In the genomic region with DNA sequence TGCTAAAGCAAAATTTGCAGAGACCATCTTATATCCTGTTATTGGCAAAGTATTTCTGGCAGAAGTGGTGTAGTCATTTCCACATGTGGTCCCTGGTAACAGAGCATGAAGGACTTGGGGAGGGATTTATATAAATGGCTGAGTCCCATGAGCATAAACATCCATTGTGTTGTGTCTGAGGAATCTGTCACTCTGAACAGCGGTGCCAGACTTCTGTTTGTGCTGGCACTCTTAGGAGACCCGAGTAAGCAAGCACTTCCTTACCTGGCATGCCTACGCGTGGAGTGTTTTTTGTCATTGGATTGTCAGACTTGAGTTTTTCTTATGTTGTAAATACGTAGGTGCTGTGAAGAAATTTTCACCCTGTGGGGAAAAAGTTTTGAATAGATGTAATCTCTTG, we compare ENCODE assay signal across 17 cellular contexts.
DNase-seq lines count a peak whose midpoint lies in the region; ATAC-seq and TF ChIP-seq lines count a peak whose summit lies in the region.
"Had no signal": no experiment of that assay in that cellular context is flagged by ENCODE, and none has a peak within 500 bp of the region (broad histone marks: within the 10 kb centered on the region; RNA-seq: fewer than 3 reads in every experiment).

No MANE protein-coding gene starts in this region.

- H3K9me3 ChIP-seq in CD4-positive, CD25-positive, alpha-beta regulatory T cell (ENCODE audit: control insufficient read depth in 2 of 2, low read length in 2 of 2), result no peaks in the 10 kb centered on the region
- H3K9me3 ChIP-seq in psoas muscle, result no peaks in the 10 kb centered on the region
- H3K9me3 ChIP-seq: adrenal gland, Peyer's patch, stomach had no signal

- peak overlapping the region; percentile 33 to 82 (median 60) for H3K27ac Mint-ChIP-seq in CD4-positive, CD25-positive, alpha-beta regulatory T cell
- H3K27ac Mint-ChIP-seq in chondrocyte (ENCODE audit: unreplicated experiment), result peak overlapping the region; percentile 30
- H3K27ac Mint-ChIP-seq in activated CD4-positive, alpha-beta memory T cell treated with anti-CD3 and anti-CD28 coated beads for 36 hours, result no peak overlapping the region
- H3K27ac Mint-ChIP-seq: activated T-helper 1 cell treated with anti-CD3 and anti-CD28 coated beads, Interleukin-12 subunit alpha, Interleukin-12 subunit beta, Interleukin-2, Interleukin-4 antibody, amounts not matched to agents 30 ng/mL and 10 ng/mL and 1 ng/mL, durations not matched to agents 14 hours and 24 hours and 36 hours; WTC11 had no signal

- no peak for ATAC-seq in CD4-positive, CD25-positive, alpha-beta regulatory T cell (ENCODE audit: low read depth in 2 of 2)
- ATAC-seq in left cardiac atrium, result peak; percentile 64 to 68
- ATAC-seq in psoas muscle, result peak; percentile 40 to 62 (median 52)
- ATAC-seq in GM21825 (IDR thresholded peaks at IDR 0.05; ENCODE audit: unreplicated experiment), result no peak
- ATAC-seq: left colon; naive thymus-derived CD4-positive, alpha-beta T cell; WTC11 had no signal

- 20 to 26% (median 24%) methylated on average over 5 of the region's 5 CpGs for WGBS in psoas muscle, 3 donors

- POLR2A ChIA-PET in activated CD4-positive, alpha-beta memory T cell treated with anti-CD3 and anti-CD28 coated beads for 36 hours (lab: Charles Lee), result no interaction called here

- no peak overlapping the region for H3K4me3 Mint-ChIP-seq in CD4-positive, CD25-positive, alpha-beta regulatory T cell
- no peak overlapping the region for H3K4me3 Mint-ChIP-seq in chondrocyte (ENCODE audit: unreplicated experiment)
- no peak overlapping the region for H3K4me3 Mint-ChIP-seq in activated CD4-positive, alpha-beta memory T cell treated with anti-CD3 and anti-CD28 coated beads for 36 hours
- H3K4me3 Mint-ChIP-seq: activated T-helper 1 cell treated with anti-CD3 and anti-CD28 coated beads, Interleukin-12 subunit alpha, Interleukin-12 subunit beta, Interleukin-2, Interleukin-4 antibody, amounts not matched to agents 30 ng/mL and 10 ng/mL and 1 ng/mL, durations not matched to agents 14 hours and 24 hours and 36 hours; naive thymus-derived CD4-positive, alpha-beta T cell; WTC11 had no signal

- no peaks in the 10 kb centered on the region for H3K36me3 ChIP-seq in CD4-positive, CD25-positive, alpha-beta regulatory T cell (ENCODE audit: control insufficient read depth, insufficient read depth, low read length)
- no peaks in the 10 kb centered on the region for H3K36me3 ChIP-seq in psoas muscle (ENCODE audit: insufficient read depth in 1 of 2, low read depth in 1 of 2)
- H3K36me3 ChIP-seq: adrenal gland, Peyer's patch, stomach had no signal

- no peaks in the 10 kb centered on the region for H3K27me3 Mint-ChIP-seq in CD4-positive, CD25-positive, alpha-beta regulatory T cell
- no peaks in the 10 kb centered on the region for H3K27me3 Mint-ChIP-seq in chondrocyte (ENCODE audit: low read depth)
- no peaks in the 10 kb centered on the region for H3K27me3 Mint-ChIP-seq in activated CD4-positive, alpha-beta memory T cell treated with anti-CD3 and anti-CD28 coated beads for 36 hours
- H3K27me3 Mint-ChIP-seq: naive thymus-derived CD4-positive, alpha-beta T cell had no signal

- DNase-seq in CD4-positive, CD25-positive, alpha-beta regulatory T cell, result no peak
- no peak for DNase-seq in chondrocyte (ENCODE audit: low spot score)
- peak; percentile 44 for DNase-seq in left cardiac atrium
- DNase-seq in psoas muscle, result no peak
- DNase-seq in SKM-1 treated with dmso at 0.1 percent for 144 hours (lab: John Stamatoyannopoulos, UW; ENCODE audit: unreplicated experiment), result no peak
- no peak for DNase-seq in activated CD4-positive, alpha-beta memory T cell treated with anti-CD3 and anti-CD28 coated beads for 36 hours
- DNase-seq in T-helper 2 cell, result no peak
- DNase-seq: adrenal gland; left colon; naive thymus-derived CD4-positive, alpha-beta T cell; NCI-H2171; NCI-H82; Peyer's patch; stomach had no signal

- no peaks in the 10 kb centered on the region for H3K36me3 Mint-ChIP-seq in CD4-positive, CD25-positive, alpha-beta regulatory T cell
- peaks cover 2% of the 10 kb centered on the region for H3K36me3 Mint-ChIP-seq in chondrocyte (ENCODE audit: low read depth)
- no peaks in the 10 kb centered on the region for H3K36me3 Mint-ChIP-seq in activated CD4-positive, alpha-beta memory T cell treated with anti-CD3 and anti-CD28 coated beads for 36 hours
- H3K36me3 Mint-ChIP-seq: naive thymus-derived CD4-positive, alpha-beta T cell; WTC11 had no signal

- H3K4me1 ChIP-seq in CD4-positive, CD25-positive, alpha-beta regulatory T cell (ENCODE audit: control insufficient read depth, insufficient read depth, low read length, poor library complexity, severe bottlenecking), result no peaks in the 10 kb centered on the region
- peaks cover 42% of the 10 kb centered on the region for H3K4me1 ChIP-seq in psoas muscle
- H3K4me1 ChIP-seq: Peyer's patch had no signal

- no peak overlapping the region for H3K4me3 ChIP-seq in CD4-positive, CD25-positive, alpha-beta regulatory T cell (ENCODE audit: low read depth, low read length)
- H3K4me3 ChIP-seq in psoas muscle, result no peak overlapping the region
- H3K4me3 ChIP-seq: adrenal gland, Peyer's patch, stomach had no signal

- peaks cover 0 to 5% (median 2%) of the 10 kb centered on the region in 4 donors for H3K4me1 Mint-ChIP-seq in CD4-positive, CD25-positive, alpha-beta regulatory T cell
- peaks cover 40% of the 10 kb centered on the region for H3K4me1 Mint-ChIP-seq in chondrocyte (ENCODE audit: low read depth)
- H3K4me1 Mint-ChIP-seq in activated CD4-positive, alpha-beta memory T cell treated with anti-CD3 and anti-CD28 coated beads for 36 hours (ENCODE audit: low read depth), result no peaks in the 10 kb centered on the region

- intact Hi-C loops in left cardiac atrium (cut with DNase I) (no loop called here), psoas muscle (cut with DNase I) (no loop called here)
- intact Hi-C loops in activated CD4-positive, alpha-beta memory T cell treated with anti-CD3 and anti-CD28 coated beads for 36 hours (cut with micrococcal nuclease), result no loop called here

- TF ChIP-seq CTCF in chondrocyte (IDR thresholded peaks at IDR 0.05) (no peak), psoas muscle (IDR thresholded peaks at IDR 0.05) (no peak)

- H3K27me3 ChIP-seq in CD4-positive, CD25-positive, alpha-beta regulatory T cell (ENCODE audit: control insufficient read depth, insufficient read depth, low read length), result no peaks in the 10 kb centered on the region
- no peaks in the 10 kb centered on the region for H3K27me3 ChIP-seq in psoas muscle (ENCODE audit: insufficient read depth in 3 of 3, low read length in 2 of 3)
- H3K27me3 ChIP-seq: adrenal gland, Peyer's patch, stomach had no signal

- no peak overlapping the region for H3K27ac ChIP-seq in CD4-positive, CD25-positive, alpha-beta regulatory T cell (ENCODE audit: insufficient read depth, low read length, poor library complexity, severe bottlenecking)
- peak overlapping the region; percentile 51 for H3K27ac ChIP-seq in psoas muscle
- H3K27ac ChIP-seq: adrenal gland, Peyer's patch, stomach had no signal

- CTCF ChIA-PET in activated CD4-positive, alpha-beta memory T cell treated with anti-CD3 and anti-CD28 coated beads for 36 hours (lab: Charles Lee), result no interaction called here

- H3K9me3 Mint-ChIP-seq in CD4-positive, CD25-positive, alpha-beta regulatory T cell, result peaks cover 0 to 2% (median 0%) of the 10 kb centered on the region in 7 donors
- no peaks in the 10 kb centered on the region for H3K9me3 Mint-ChIP-seq in chondrocyte (ENCODE audit: low read depth)
- no peaks in the 10 kb centered on the region for H3K9me3 Mint-ChIP-seq in activated CD4-positive, alpha-beta memory T cell treated with anti-CD3 and anti-CD28 coated beads for 36 hours
- H3K9me3 Mint-ChIP-seq: activated T-helper 1 cell treated with anti-CD3 and anti-CD28 coated beads, Interleukin-12 subunit alpha, Interleukin-12 subunit beta, Interleukin-2, Interleukin-4 antibody, amounts not matched to agents 30 ng/mL and 10 ng/mL and 1 ng/mL, durations not matched to agents 14 hours and 24 hours and 36 hours; naive thymus-derived CD4-positive, alpha-beta T cell; WTC11 had no signal

Comparison
In these comparisons a context has a peak if more than half of its experiments do, and no peak if none do; other contexts are left out.
1. ATAC-seq: peak in left cardiac atrium (2 of 2) and psoas muscle (4 of 4); none in CD4-positive, CD25-positive, alpha-beta regulatory T cell (0 of 2) and GM21825 (single experiment).